Comparison of ENCODE assay signal across 32 cellular contexts in the genomic region with DNA sequence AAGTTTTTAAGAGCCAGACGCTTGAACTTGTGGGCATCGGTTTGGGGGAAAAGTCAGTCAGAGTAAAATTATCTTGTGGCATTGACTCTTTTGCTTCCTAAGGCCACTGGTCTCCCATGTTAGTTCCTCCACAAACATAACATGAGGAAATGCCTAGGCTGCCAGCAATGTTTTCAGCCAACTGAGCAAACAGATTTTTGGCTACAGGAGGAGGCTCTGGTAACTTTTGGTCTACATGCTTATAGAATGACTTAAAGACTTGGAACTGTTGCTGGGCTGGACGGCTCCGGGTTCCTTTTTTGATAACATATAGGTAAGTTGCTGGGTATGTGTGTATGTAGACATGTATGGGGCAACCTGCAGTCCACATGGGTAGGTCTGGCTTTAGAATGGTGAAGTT.
"Had no signal": no experiment of that assay in that cellular context is flagged by ENCODE, and none has a peak within 500 bp of the region (broad histone marks: within the 10 kb centered on the region; RNA-seq: fewer than 3 reads in every experiment).

No MANE protein-coding gene starts in this region.

- H3K9me3 ChIP-seq: adrenal gland, body of pancreas, breast epithelium had no signal

- H3K4me1 ChIP-seq: adrenal gland, body of pancreas, breast epithelium had no signal

- H3K36me3 ChIP-seq: adrenal gland, brain microvascular endothelial cell, breast epithelium, WERI-Rb-1 had no signal

- ATAC-seq: activated CD4-positive, alpha-beta T cell treated with anti-CD3 and anti-CD28 coated beads for 36 hours; activated CD4-positive, CD25-positive, alpha-beta regulatory T cell treated with anti-CD3 and anti-CD28 coated beads, Interleukin-2, amount 50 U/mL, for 24 hours; activated CD8-positive, alpha-beta memory T cell treated with anti-CD3 and anti-CD28 coated beads, Interleukin-2, amount 10 ng/mL, durations not matched to agents 7 days and 5 days; activated CD8-positive, alpha-beta T cell treated with anti-CD3 and anti-CD28 coated beads, Interleukin-2, amount 10 ng/mL, durations not matched to agents 7 days and 5 days; activated naive CD4-positive, alpha-beta T cell treated with anti-CD3 and anti-CD28 coated beads, Interleukin-2, amount 50 U/mL, for 72 hours; body of pancreas; WTC11 had no signal

- DNase-seq: activated CD4-positive, alpha-beta memory T cell treated with anti-CD3 and anti-CD28 coated beads, Interleukin-2, amount 10 ng/mL, durations not matched to agents 7 days and 5 days; activated CD4-positive, alpha-beta T cell treated with anti-CD3 and anti-CD28 coated beads for 1 hour; activated CD4-positive, alpha-beta T cell treated with anti-CD3 and anti-CD28 coated beads for 36 hours; activated CD4-positive, alpha-beta T cell treated with anti-CD3 and anti-CD28 coated beads for 48 hours; activated CD4-positive, alpha-beta T cell treated with anti-CD3 and anti-CD28 coated beads, Interleukin-2, amount 10 ng/mL, durations not matched to agents 7 days and 5 days; activated CD4-positive, alpha-beta T cell treated with anti-CD3 and anti-CD28 coated beads, Interleukin-2, amount 50 U/mL, for 48 hours; activated CD4-positive, CD25-positive, alpha-beta regulatory T cell; activated CD8-positive, alpha-beta memory T cell treated with anti-CD3 and anti-CD28 coated beads for 24 hours; activated CD8-positive, alpha-beta memory T cell treated with anti-CD3 and anti-CD28 coated beads, Interleukin-2, amount 10 ng/mL, durations not matched to agents 7 days and 5 days; activated CD8-positive, alpha-beta memory T cell treated with anti-CD3 and anti-CD28 coated beads, Interleukin-2, amount 50 U/mL, for 48 hours; activated CD8-positive, alpha-beta T cell treated with anti-CD3 and anti-CD28 coated beads, Interleukin-2, amount 10 ng/mL, durations not matched to agents 7 days and 5 days; activated effector memory CD4-positive, alpha-beta T cell treated with Interleukin-2 at 50 U/mL for 16 hours; activated gamma-delta T cell treated with Interleukin-2 at 50 U/mL for 16 hours; activated naive CD4-positive, alpha-beta T cell; activated naive CD4-positive, alpha-beta T cell treated with anti-CD3 and anti-CD28 coated beads for 36 hours; activated naive CD4-positive, alpha-beta T cell treated with anti-CD3 and anti-CD28 coated beads, Interleukin-2, amount 50 U/mL, for 16 hours; activated naive CD8-positive, alpha-beta T cell treated with anti-CD3 and anti-CD28 coated beads for 36 hours; activated T-cell treated with anti-CD3 and anti-CD28 coated beads, Interleukin-2, amount 50 U/mL, for 24 hours; activated T-cell treated with anti-CD3 and anti-CD28 coated beads, Interleukin-2, amount 50 U/mL, for 48 hours; adrenal gland; amniotic stem cell; aorta; body of pancreas; brain microvascular endothelial cell; central memory CD4-positive, alpha-beta T cell; T-helper 2 cell; T-helper 9 cell; WERI-Rb-1 had no signal

- H3K27ac ChIP-seq: adrenal gland, body of pancreas, brain microvascular endothelial cell, breast epithelium, WERI-Rb-1 had no signal

- H3K27me3 ChIP-seq: adrenal gland, body of pancreas, brain microvascular endothelial cell, breast epithelium had no signal

- H3K4me3 ChIP-seq: adrenal gland, body of pancreas, breast epithelium had no signal
